Comparison of ENCODE assay signal across 20 cellular contexts in the genomic region with DNA sequence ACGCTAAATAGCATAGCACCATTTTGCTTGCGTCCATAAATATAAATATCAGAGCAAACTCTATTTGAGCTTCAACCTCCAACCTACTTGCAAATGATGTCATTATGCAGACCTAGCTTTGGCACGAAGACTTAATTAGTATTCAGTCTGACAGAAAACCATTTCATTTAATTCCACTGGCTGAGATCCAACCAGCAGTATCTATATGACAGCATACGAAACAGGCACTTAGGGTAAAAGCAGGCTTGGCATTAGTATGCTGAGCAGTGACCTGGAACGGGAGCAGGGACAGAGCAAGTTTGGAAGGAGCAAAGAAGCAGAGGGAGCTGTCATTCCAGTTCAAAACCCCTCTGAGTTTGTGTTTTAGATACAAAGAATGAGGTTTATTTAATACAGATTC.
DNase-seq lines count a peak whose midpoint lies in the region; ATAC-seq and TF ChIP-seq lines count a peak whose summit lies in the region.
"Had no signal": no experiment of that assay in that cellular context is flagged by ENCODE, and none has a peak within 500 bp of the region (broad histone marks: within the 10 kb centered on the region; RNA-seq: fewer than 3 reads in every experiment).

No MANE protein-coding gene starts in this region.

- H3K4me1 ChIP-seq in esophagus muscularis mucosa = peaks cover 0 to 5% (median 2%) of the 10 kb centered on the region in 4 donors
- H3K4me1 ChIP-seq: ascending aorta, colonic mucosa, heart right ventricle, parathyroid adenoma, stomach, upper lobe of right lung had no signal

- peak; percentile 97 for DNase-seq in NCI-H1105 (lab: John Stamatoyannopoulos, UW)
- DNase-seq in NCI-H524 treated with DMSO at 0.1 percent for 48 hours (lab: John Stamatoyannopoulos, UW) = peak; percentile 66
- DNase-seq in putamen (ENCODE audit: low spot score) = peak; percentile 23
- DNase-seq in esophagus muscularis mucosa (ENCODE audit: extremely low spot score) = no peak
- no peak for DNase-seq in activated CD4-positive, alpha-beta T cell treated with anti-CD3 and anti-CD28 coated beads, Interleukin-2, amount 50 U/mL, for 48 hours
- DNase-seq: activated CD4-positive, alpha-beta T cell treated with anti-CD3 and anti-CD28 coated beads for 48 hours; activated naive CD4-positive, alpha-beta T cell treated with anti-CD3 and anti-CD28 coated beads, Interleukin-2, amount 10 ng/mL, durations not matched to agents 7 days and 5 days; colonic mucosa; H9; heart right ventricle; KBM-7; naive thymus-derived CD4-positive, alpha-beta T cell; stimulated activated CD4-positive, alpha-beta T cell treated with anti-CD3 and anti-CD28 coated beads, Interleukin-2, amount 100 ng/mL, for 24 hours; stomach; upper lobe of right lung had no signal

- no peaks in the 10 kb centered on the region for H3K36me3 ChIP-seq in esophagus muscularis mucosa
- H3K36me3 ChIP-seq: ascending aorta, colonic mucosa, heart right ventricle, stomach, upper lobe of right lung had no signal

- TF ChIP-seq POLR2A in esophagus muscularis mucosa (IDR thresholded peaks at IDR 0.05; ENCODE audit: low read depth) = no peak

- ATAC-seq in SK-N-SH treated with all-trans-retinoic acid at 6 μM for 48 hours (no peak; the same call in 2 of the 3 replicates), HG03469 (IDR thresholded peaks at IDR 0.05; ENCODE audit: unreplicated experiment) (no peak)
- ATAC-seq: heart right ventricle; naive thymus-derived CD4-positive, alpha-beta T cell; Panc1; upper lobe of right lung had no signal

- H3K27ac ChIP-seq in esophagus muscularis mucosa (replicated peaks in 1 of 4) = no peak overlapping the region
- H3K27ac ChIP-seq: ascending aorta, colonic mucosa, heart right ventricle, parathyroid adenoma, stomach, upper lobe of right lung had no signal

- no peaks in the 10 kb centered on the region for H3K9me3 ChIP-seq in esophagus muscularis mucosa
- H3K9me3 ChIP-seq: ascending aorta, colonic mucosa, stomach, upper lobe of right lung had no signal

- TF ChIP-seq CTCF in esophagus muscularis mucosa (IDR thresholded peaks at IDR 0.05) = no peak

- no peak overlapping the region for H3K4me3 ChIP-seq in esophagus muscularis mucosa
- H3K4me3 ChIP-seq: ascending aorta, colonic mucosa, heart right ventricle, stomach, upper lobe of right lung had no signal

- TF ChIP-seq EP300 in esophagus muscularis mucosa (IDR thresholded peaks at IDR 0.05) = no peak

- H3K27me3 ChIP-seq in esophagus muscularis mucosa = no peaks in the 10 kb centered on the region
- H3K27me3 ChIP-seq: ascending aorta, colonic mucosa, heart right ventricle, stomach, upper lobe of right lung had no signal

- intact Hi-C loops in esophagus muscularis mucosa (cut with DNase I) = no loop called here

- 49% methylated on average over 5 of the region's 5 CpGs for WGBS in esophagus muscularis mucosa

TF ChIP-seq in SK-N-SH treated with all-trans-retinoic acid at 6 μM for 48 hours, 23 proteins besides CTCF, POLR2A, EP300 and RAD21:
- TF ChIP-seq ZFP3 (CRISPR knock-in tag; IDR thresholded peaks at IDR 0.05) (0 out of 2 replicates have a peak, but pooled peaks have one; percentile 76), ZFP30 (CRISPR knock-in tag; IDR thresholded peaks at IDR 0.05) (peak; percentile 35; the same call in 1 of the 2 replicates), RARB (CRISPR knock-in tag; IDR thresholded peaks at IDR 0.05) (no peak), SNAI2 (CRISPR knock-in tag; IDR thresholded peaks at IDR 0.05) (peak; percentile 96), ZNF565 (CRISPR knock-in tag; conservative IDR thresholded peaks at IDR 0.05; ENCODE audit: low read depth) (peak; percentile 74; the same call in 1 of the 2 replicates), GLIS3 (CRISPR knock-in tag; IDR thresholded peaks at IDR 0.05) (peak; percentile 90), ARNTL (CRISPR knock-in tag; IDR thresholded peaks at IDR 0.05; ENCODE audit: borderline replicate concordance, low read depth) (no peak), ESRRG (CRISPR knock-in tag; IDR thresholded peaks at IDR 0.05) (peak; percentile 89; the same call in 1 of the 2 replicates), PPARA (CRISPR knock-in tag; IDR thresholded peaks at IDR 0.05; ENCODE audit: borderline replicate concordance) (0 out of 2 replicates have a peak, but pooled peaks have one; percentile 51), ISL1 (CRISPR knock-in tag; IDR thresholded peaks at IDR 0.05) (peak; percentile 96), ZC3H10 (CRISPR knock-in tag; IDR thresholded peaks at IDR 0.05) (no peak), TCF4 (CRISPR knock-in tag; IDR thresholded peaks at IDR 0.05; ENCODE audit: borderline replicate concordance) (peak; percentile 87), ZNF70 (CRISPR knock-in tag; IDR thresholded peaks at IDR 0.05) (peak; percentile 49; the same call in 1 of the 2 replicates), ZNF8 (CRISPR knock-in tag; IDR thresholded peaks at IDR 0.05) (no peak)
- TF ChIP-seq, protein P1, sequence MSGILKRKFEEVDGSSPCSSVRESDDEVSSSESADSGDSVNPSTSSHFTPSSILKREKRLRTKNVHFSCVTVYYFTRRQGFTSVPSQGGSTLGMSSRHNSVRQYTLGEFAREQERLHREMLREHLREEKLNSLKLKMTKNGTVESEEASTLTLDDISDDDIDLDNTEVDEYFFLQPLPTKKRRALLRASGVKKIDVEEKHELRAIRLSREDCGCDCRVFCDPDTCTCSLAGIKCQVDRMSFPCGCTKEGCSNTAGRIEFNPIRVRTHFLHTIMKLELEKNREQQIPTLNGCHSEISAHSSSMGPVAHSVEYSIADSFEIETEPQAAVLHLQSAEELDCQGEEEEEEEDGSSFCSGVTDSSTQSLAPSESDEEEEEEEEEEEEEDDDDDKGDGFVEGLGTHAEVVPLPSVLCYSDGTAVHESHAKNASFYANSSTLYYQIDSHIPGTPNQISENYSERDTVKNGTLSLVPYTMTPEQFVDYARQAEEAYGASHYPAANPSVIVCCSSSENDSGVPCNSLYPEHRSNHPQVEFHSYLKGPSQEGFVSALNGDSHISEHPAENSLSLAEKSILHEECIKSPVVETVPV (CRISPR knock-in tag; IDR thresholded peaks at IDR 0.05) = peak; percentile 50; the same call in 1 of the 2 replicates
- TF ChIP-seq, protein P2, sequence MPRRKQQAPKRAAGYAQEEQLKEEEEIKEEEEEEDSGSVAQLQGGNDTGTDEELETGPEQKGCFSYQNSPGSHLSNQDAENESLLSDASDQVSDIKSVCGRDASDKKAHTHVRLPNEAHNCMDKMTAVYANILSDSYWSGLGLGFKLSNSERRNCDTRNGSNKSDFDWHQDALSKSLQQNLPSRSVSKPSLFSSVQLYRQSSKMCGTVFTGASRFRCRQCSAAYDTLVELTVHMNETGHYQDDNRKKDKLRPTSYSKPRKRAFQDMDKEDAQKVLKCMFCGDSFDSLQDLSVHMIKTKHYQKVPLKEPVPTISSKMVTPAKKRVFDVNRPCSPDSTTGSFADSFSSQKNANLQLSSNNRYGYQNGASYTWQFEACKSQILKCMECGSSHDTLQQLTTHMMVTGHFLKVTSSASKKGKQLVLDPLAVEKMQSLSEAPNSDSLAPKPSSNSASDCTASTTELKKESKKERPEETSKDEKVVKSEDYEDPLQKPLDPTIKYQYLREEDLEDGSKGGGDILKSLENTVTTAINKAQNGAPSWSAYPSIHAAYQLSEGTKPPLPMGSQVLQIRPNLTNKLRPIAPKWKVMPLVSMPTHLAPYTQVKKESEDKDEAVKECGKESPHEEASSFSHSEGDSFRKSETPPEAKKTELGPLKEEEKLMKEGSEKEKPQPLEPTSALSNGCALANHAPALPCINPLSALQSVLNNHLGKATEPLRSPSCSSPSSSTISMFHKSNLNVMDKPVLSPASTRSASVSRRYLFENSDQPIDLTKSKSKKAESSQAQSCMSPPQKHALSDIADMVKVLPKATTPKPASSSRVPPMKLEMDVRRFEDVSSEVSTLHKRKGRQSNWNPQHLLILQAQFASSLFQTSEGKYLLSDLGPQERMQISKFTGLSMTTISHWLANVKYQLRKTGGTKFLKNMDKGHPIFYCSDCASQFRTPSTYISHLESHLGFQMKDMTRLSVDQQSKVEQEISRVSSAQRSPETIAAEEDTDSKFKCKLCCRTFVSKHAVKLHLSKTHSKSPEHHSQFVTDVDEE (CRISPR knock-in tag; IDR thresholded peaks at IDR 0.05) = peak; percentile 95; the same call in 1 of the 2 replicates
- TF ChIP-seq, protein P3, sequence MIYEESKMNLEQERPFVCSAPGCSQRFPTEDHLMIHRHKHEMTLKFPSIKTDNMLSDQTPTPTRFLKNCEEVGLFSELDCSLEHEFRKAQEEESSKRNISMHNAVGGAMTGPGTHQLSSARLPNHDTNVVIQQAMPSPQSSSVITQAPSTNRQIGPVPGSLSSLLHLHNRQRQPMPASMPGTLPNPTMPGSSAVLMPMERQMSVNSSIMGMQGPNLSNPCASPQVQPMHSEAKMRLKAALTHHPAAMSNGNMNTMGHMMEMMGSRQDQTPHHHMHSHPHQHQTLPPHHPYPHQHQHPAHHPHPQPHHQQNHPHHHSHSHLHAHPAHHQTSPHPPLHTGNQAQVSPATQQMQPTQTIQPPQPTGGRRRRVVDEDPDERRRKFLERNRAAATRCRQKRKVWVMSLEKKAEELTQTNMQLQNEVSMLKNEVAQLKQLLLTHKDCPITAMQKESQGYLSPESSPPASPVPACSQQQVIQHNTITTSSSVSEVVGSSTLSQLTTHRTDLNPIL (CRISPR knock-in tag; IDR thresholded peaks at IDR 0.05; ENCODE audit: low read depth) = peak; percentile 96
TF ChIP-seq in SK-N-SH treated with all-trans-retinoic acid at 6 μM for 48 hours: peak in this region for 13.

Comparison
In these comparisons a context has a peak if more than half of its experiments do, and no peak if none do; other contexts are left out.
1. DNase-seq: peak in NCI-H1105 (single experiment), NCI-H524 treated with DMSO at 0.1 percent for 48 hours (single experiment) and putamen (single experiment); none in esophagus muscularis mucosa (single experiment) and activated CD4-positive, alpha-beta T cell treated with anti-CD3 and anti-CD28 coated beads, Interleukin-2, amount 50 U/mL, for 48 hours (0 of 2).